In the genomic region with DNA sequence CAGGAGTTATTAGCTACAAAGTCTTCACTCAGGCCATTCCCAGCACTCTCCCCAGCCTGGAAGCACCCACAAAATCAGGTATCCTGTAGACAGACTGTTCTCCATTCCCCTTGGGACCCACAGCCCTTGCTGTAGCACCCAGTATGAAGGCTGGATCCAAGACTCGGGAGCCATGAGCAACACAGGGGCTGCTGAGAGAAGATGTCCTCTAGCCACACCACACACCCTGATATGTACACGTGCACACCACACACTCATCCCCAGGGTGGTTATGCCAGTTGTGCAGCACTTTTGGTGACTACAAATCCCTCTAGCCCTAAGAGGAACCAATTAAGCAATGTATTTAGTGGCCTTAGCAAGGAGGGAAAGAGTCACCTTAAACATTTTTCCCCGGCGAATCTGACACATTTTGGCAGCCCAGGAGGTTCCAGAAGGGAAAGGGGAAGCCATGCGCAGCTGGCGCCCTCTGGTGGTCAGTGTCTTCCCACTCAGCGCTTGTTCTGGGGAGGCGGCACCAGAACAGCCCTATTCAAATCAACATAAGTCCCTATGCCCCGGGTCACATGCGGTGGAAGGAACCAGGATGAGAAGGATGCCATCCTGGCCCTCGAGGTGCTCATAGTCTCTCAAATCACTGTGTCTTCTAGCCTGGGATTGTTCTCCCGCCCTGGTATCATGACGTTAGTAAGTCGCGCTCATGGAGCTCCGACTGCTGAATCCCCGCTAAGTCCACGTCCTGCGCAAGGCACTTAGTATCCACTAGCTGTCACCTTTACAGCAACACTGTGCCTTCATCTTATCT, we compare ENCODE assay signal across 8 cellular contexts.
A peak's percentile ranks its signal among the peaks of the same experiment; 100 is the strongest.
DNase-seq lines count a peak whose midpoint lies in the region; ATAC-seq and TF ChIP-seq lines count a peak whose summit lies in the region.

No MANE protein-coding gene starts in this region.

- peak; percentile 48; the same call in 1 of the 2 replicates for TF ChIP-seq CTCF in HEK293 (tag by site-specific recombination; IDR thresholded peaks at IDR 0.05)
- TF ChIP-seq CTCF in brain microvascular endothelial cell (IDR thresholded peaks at IDR 0.05; ENCODE audit: low read depth, low read length, missing control alignments): peak; percentile 96

- H3K9me3 ChIP-seq in HEK293 (ENCODE audit: control insufficient read depth, insufficient read depth, low read depth, low read length): no peaks in the 10 kb centered on the region

- no peaks in the 10 kb centered on the region for H3K4me1 ChIP-seq in HEK293 (ENCODE audit: control insufficient read depth, insufficient read depth, low read length)

- no peaks in the 10 kb centered on the region for H3K27me3 ChIP-seq in brain microvascular endothelial cell (replicated peaks)

- no peak for ATAC-seq in HG03025 (IDR thresholded peaks at IDR 0.05; ENCODE audit: low FRiP score, unreplicated experiment)

- CTCF ChIA-PET in HEK293 (lab: Yijun Ruan, JAX): interaction anchor here (0.6 to 4.4 kb wide), 20 partner anchors 9 to 439 kb away, joined by 3 to 41 read pairs (median 4); no protein-coding TSS in a partner anchor

- POLR2A ChIA-PET in HEK293 (lab: Yijun Ruan, JAX): interaction anchor here (1.0 to 2.0 kb wide), 2 partner anchors 239 to 240 kb away, joined by 3 to 5 read pairs; a partner anchor contains a TSS

- DNase-seq in EL (peak; percentile 85), NCI-H2029 (lab: John Stamatoyannopoulos, UW) (peak; percentile 77), UCSD-AML1 (lab: John Stamatoyannopoulos, UW; ENCODE audit: unreplicated experiment) (peak; percentile 73), brain microvascular endothelial cell (peak; percentile 73), iPS-NIHi7 (ENCODE audit: extremely low spot score) (peak; percentile 93)
- peak; percentile 58 to 79 for DNase-seq in stimulated activated CD4-positive, alpha-beta T cell treated with anti-CD3 and anti-CD28 coated beads, Interleukin-12 subunit alpha, Interleukin-12 subunit beta, amount 100 ng/mL, for 24 hours (ENCODE audit: low read depth in 2 of 2)

- H3K4me3 ChIP-seq in HEK293 (ENCODE audit: low read depth, low read length) (no peak overlapping the region), brain microvascular endothelial cell (ENCODE audit: low read depth, low read length) (no peak overlapping the region)

- H3K36me3 ChIP-seq in HEK293 (ENCODE audit: control insufficient read depth in 2 of 2, insufficient read depth in 1 of 2, low read length in 2 of 2): no peaks in the 10 kb centered on the region
- H3K36me3 ChIP-seq in brain microvascular endothelial cell (replicated peaks): no peaks in the 10 kb centered on the region

- no peak overlapping the region for H3K27ac ChIP-seq in HEK293 (ENCODE audit: extremely low read depth, low read depth, low read length)
- H3K27ac ChIP-seq in brain microvascular endothelial cell: no peak overlapping the region

- in situ Hi-C loops in brain microvascular endothelial cell (cut with HindIII; ENCODE audit: low pct_ligation_motif_present, low sequenced_read_pairs): no loop called here

TF ChIP-seq in HEK293, 187 proteins besides CTCF, POLR2A, EP300 and RAD21:
- TF ChIP-seq ZNF174 (tag by site-specific recombination; IDR thresholded peaks at IDR 0.05) (no peak), ZEB2 (tag by site-specific recombination; IDR thresholded peaks at IDR 0.05) (0 out of 2 replicates have a peak, but pooled peaks have one; percentile 26), TRIM28 (IDR thresholded peaks at IDR 0.05; ENCODE audit: borderline replicate concordance, low read length) (peak; percentile 55; the same call in 1 of the 2 replicates), ZNF654 (tag by site-specific recombination; IDR thresholded peaks at IDR 0.05; ENCODE audit: low read depth) (peak; percentile 80), ZNF664 (tag by site-specific recombination; IDR thresholded peaks at IDR 0.05) (no peak), ZNF596 (tag by site-specific recombination; IDR thresholded peaks at IDR 0.05) (no peak), ZFHX2 (tag by site-specific recombination; conservative IDR thresholded peaks at IDR 0.05) (no peak), ZNF48 (tag by site-specific recombination; IDR thresholded peaks at IDR 0.05) (no peak), ZNF341 (tag by site-specific recombination; IDR thresholded peaks at IDR 0.05; ENCODE audit: low read depth) (peak; percentile 89), ZBTB17 (tag by site-specific recombination; IDR thresholded peaks at IDR 0.05) (peak; percentile 42; the same call in 1 of the 2 replicates), ZNF335 (tag by site-specific recombination; conservative IDR thresholded peaks at IDR 0.05) (peak; percentile 43; the same call in 1 of the 2 replicates), IKZF3 (tag by site-specific recombination; IDR thresholded peaks at IDR 0.05) (peak; percentile 32; the same call in 1 of the 2 replicates), ZNF600 (tag by site-specific recombination; IDR thresholded peaks at IDR 0.05) (peak; percentile 99), ZNF2 (tag by site-specific recombination; IDR thresholded peaks at IDR 0.05) (peak; percentile 41; the same call in 1 of the 2 replicates), TCF7L2 (IDR thresholded peaks at IDR 0.05; ENCODE audit: borderline replicate concordance, low read depth, low read length) (no peak)
- TF ChIP-seq, protein P1, sequence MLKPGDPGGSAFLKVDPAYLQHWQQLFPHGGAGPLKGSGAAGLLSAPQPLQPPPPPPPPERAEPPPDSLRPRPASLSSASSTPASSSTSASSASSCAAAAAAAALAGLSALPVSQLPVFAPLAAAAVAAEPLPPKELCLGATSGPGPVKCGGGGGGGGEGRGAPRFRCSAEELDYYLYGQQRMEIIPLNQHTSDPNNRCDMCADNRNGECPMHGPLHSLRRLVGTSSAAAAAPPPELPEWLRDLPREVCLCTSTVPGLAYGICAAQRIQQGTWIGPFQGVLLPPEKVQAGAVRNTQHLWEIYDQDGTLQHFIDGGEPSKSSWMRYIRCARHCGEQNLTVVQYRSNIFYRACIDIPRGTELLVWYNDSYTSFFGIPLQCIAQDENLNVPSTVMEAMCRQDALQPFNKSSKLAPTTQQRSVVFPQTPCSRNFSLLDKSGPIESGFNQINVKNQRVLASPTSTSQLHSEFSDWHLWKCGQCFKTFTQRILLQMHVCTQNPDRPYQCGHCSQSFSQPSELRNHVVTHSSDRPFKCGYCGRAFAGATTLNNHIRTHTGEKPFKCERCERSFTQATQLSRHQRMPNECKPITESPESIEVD (tag by site-specific recombination; IDR thresholded peaks at IDR 0.05): no peak
- TF ChIP-seq, protein P2, sequence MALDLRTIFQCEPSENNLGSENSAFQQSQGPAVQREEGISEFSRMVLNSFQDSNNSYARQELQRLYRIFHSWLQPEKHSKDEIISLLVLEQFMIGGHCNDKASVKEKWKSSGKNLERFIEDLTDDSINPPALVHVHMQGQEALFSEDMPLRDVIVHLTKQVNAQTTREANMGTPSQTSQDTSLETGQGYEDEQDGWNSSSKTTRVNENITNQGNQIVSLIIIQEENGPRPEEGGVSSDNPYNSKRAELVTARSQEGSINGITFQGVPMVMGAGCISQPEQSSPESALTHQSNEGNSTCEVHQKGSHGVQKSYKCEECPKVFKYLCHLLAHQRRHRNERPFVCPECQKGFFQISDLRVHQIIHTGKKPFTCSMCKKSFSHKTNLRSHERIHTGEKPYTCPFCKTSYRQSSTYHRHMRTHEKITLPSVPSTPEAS (tag by site-specific recombination; IDR thresholded peaks at IDR 0.05): peak; percentile 14; the same call in 1 of the 2 replicates
- TF ChIP-seq, protein P3, sequence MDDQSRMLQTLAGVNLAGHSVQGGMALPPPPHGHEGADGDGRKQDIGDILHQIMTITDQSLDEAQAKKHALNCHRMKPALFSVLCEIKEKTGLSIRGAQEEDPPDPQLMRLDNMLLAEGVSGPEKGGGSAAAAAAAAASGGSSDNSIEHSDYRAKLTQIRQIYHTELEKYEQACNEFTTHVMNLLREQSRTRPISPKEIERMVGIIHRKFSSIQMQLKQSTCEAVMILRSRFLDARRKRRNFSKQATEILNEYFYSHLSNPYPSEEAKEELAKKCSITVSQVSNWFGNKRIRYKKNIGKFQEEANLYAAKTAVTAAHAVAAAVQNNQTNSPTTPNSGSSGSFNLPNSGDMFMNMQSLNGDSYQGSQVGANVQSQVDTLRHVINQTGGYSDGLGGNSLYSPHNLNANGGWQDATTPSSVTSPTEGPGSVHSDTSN (CRISPR knock-in tag; IDR thresholded peaks at IDR 0.05): no peak
